Comparison of ENCODE assay signal across 4 cellular contexts in the genomic region with DNA sequence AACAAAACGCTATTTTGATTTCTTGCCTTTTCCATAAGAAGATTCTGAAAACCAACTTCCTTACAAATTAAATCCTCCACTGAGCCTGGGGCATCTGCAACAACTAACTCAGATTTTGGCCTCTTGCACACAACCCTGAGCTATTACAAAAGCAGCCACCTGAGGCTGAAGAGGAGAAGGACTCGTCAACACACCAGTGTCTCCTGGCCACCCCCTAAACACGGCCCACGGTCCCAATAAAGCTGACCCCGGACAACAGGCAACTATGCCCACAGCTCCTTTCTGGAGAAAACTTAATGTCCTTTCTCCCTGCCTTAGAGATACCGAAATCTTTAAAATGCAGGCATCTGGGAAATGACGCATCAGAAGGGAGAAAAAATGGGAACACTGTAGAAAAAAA. TPM values are rescaled to one million over a fixed set of nuclear protein-coding genes. Genes with fewer than 3 reads are reported as not detected.
"Had no signal": no experiment of that assay in that cellular context is flagged by ENCODE, and none has a peak within 500 bp of the region (broad histone marks: within the 10 kb centered on the region; RNA-seq: fewer than 3 reads in every experiment).

No MANE protein-coding gene starts in this region.

RNA-seq across cellular contexts. Expression of gene VIPR2, which starts 11.6 kb away (rescaled TPM):
- total RNA-seq: lung microvascular endothelial cell, myocyte, osteoblast had no signal
- polyA plus RNA-seq: naive thymus-derived CD4-positive, alpha-beta T cell had no signal
